Comparison of ENCODE assay signal across 9 cellular contexts in the genomic region with DNA sequence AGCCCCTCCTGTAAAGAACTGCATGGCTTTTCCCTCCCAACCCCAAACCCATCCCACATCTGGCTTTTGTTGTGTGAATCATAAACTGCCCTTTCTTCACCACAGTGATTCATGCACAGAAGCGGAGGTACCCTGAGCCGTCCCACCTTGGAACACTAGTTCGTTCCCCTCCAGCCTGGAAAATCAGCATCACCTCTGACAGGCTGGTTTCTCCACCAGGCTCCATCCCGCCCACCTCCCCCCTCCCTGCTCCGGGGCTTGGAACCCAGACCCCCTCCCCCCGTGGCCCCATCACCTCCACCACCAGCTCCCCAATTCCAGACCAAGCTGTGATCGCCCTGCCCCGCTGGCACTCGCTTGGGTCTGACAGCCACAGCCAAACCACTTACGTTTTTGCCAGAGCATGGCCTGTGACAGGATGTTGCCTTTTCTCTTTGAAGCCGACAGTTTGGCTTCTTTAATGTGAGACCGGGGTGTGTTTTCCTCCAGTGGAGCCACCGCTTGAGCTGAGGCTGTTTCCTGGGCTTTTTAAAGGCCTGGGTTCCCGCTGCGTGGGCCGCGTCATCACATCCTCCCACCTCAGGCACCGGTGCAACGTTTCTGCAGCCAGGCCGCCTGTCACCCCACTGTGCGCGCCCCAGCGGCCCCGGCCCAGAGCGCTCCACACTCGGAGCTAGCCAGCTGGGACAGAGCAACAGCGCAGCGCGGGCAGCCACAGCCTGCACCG. TPM values are rescaled to one million over a fixed set of nuclear protein-coding genes. Genes with fewer than 3 reads are reported as not detected.
A peak's percentile ranks its signal among the peaks of the same experiment; 100 is the strongest.
DNase-seq lines count a peak whose midpoint lies in the region; ATAC-seq and TF ChIP-seq lines count a peak whose summit lies in the region.
"Had no signal": no experiment of that assay in that cellular context is flagged by ENCODE, and none has a peak within 500 bp of the region (broad histone marks: within the 10 kb centered on the region; RNA-seq: fewer than 3 reads in every experiment).

A gene with protein sequence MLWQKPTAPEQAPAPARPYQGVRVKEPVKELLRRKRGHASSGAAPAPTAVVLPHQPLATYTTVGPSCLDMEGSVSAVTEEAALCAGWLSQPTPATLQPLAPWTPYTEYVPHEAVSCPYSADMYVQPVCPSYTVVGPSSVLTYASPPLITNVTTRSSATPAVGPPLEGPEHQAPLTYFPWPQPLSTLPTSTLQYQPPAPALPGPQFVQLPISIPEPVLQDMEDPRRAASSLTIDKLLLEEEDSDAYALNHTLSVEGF (minus strand): TSS at position 503 of the 727 bp plus-strand sequence. CDS start 98 bp downstream, at position 405.

- WGBS in thyroid gland, 2 donors = 15 to 17% methylated on average over 19 to 23 of the region's 30 CpGs

- no peaks in the 10 kb centered on the region for H3K9me3 ChIP-seq in DOHH2 (ENCODE audit: control insufficient read depth, insufficient read depth, low read length)
- H3K9me3 ChIP-seq in thyroid gland = no peaks in the 10 kb centered on the region

- H3K79me2 ChIP-seq in DOHH2 (ENCODE audit: control insufficient read depth, low read length) = peaks cover 71% of the 10 kb centered on the region

- no peak for TF ChIP-seq CTCF in DOHH2 (IDR thresholded peaks at IDR 0.05; ENCODE audit: low read depth, low read length, poor library complexity, severe bottlenecking)
- TF ChIP-seq CTCF in thyroid gland (IDR thresholded peaks at IDR 0.05) = no peak

- H3K4me3 ChIP-seq in DOHH2 (ENCODE audit: low read length) (peak within 1 kb of the TSS; percentile 87), thyroid gland (replicated peaks in 1 of 3) (no peak within 1 kb of the TSS)

- intact Hi-C loops in thyroid gland (cut with DNase I) = no loop called here

- peak in 1 of 2 donors; percentile 31 for TF ChIP-seq POLR2A in thyroid gland (IDR thresholded peaks at IDR 0.05)

- H3K4me2 ChIP-seq in DOHH2 (ENCODE audit: low read length) = peak within 1 kb of the TSS; percentile 93

- peak; percentile 67 for ATAC-seq in GM21526 (IDR thresholded peaks at IDR 0.05; ENCODE audit: low FRiP score, unreplicated experiment)

- H3K4me1 ChIP-seq in DOHH2 (ENCODE audit: control insufficient read depth, low read length) = peaks cover 74% of the 10 kb centered on the region
- H3K4me1 ChIP-seq in thyroid gland = peaks cover 13 to 21% of the 10 kb centered on the region in 2 donors

- H3K9me2 ChIP-seq in DOHH2 (replicated peaks; ENCODE audit: control insufficient read depth, low read length) = no peaks in the 10 kb centered on the region

- H4K20me1 ChIP-seq in DOHH2 (ENCODE audit: control insufficient read depth, insufficient read depth, low read depth, low read length) = peaks cover 30% of the 10 kb centered on the region; the same call in 1 of the 2 replicates

- H3F3A ChIP-seq in DOHH2 (ENCODE audit: control insufficient read depth, insufficient read depth) = peaks cover 15% of the 10 kb centered on the region

- H3K36me3 ChIP-seq in DOHH2 (ENCODE audit: control insufficient read depth, low read length) (peaks cover 49% of the 10 kb centered on the region), thyroid gland (no peaks in the 10 kb centered on the region)

- DNase-seq in M059J (ENCODE audit: low read depth) (peak; percentile 55), mucosa of gallbladder (ENCODE audit: low spot score) (no peak), thyroid gland (peak; percentile 88 to 93), NCI-H187 treated with DMSO at 0.1 percent for 48 hours (lab: John Stamatoyannopoulos, UW) (no peak), H4 (ENCODE audit: low spot score) (no peak)
- peak; percentile 87 for DNase-seq in activated effector memory CD4-positive, alpha-beta T cell treated with anti-CD3 and anti-CD28 coated beads, Interleukin-2, amount 50 U/mL, for 16 hours

- H3K27me3 ChIP-seq in DOHH2 (ENCODE audit: control insufficient read depth, low read length) = no peaks in the 10 kb centered on the region
- H3K27me3 ChIP-seq in thyroid gland = no peaks in the 10 kb centered on the region

- H3K27ac ChIP-seq in DOHH2 (ENCODE audit: low read depth, low read length) = peak within 1 kb of the TSS; percentile 97
- peak within 1 kb of the TSS; percentile 62 to 80 (median 79) for H3K27ac ChIP-seq in thyroid gland

RNA-seq across cellular contexts. Expression of the gene that starts here (rescaled TPM):
- not detected in 2 replicates for total RNA-seq in M059J (2014; rRNA removed; shearing (Covaris generic))
- total RNA-seq in mucosa of gallbladder = 12.9 TPM
- total RNA-seq in thyroid gland = under 1 TPM in 1 of 4 donors, not detected in 3; 0.54 TPM
- not detected in 2 replicates for total RNA-seq in H4 (2014; rRNA removed; shearing (Covaris generic))
- total RNA-seq: neural crest cell had no signal

Comparison
In these comparisons a context has a peak if more than half of its experiments do, and no peak if none do; other contexts are left out.
1. Peak in DNase-seq in M059J; RNA of the gene not detected or under 1 TPM.
2. Peak in DNase-seq and H3K27ac ChIP-seq in thyroid gland; RNA of the gene not detected or under 1 TPM.